Comparison of ENCODE assay signal across 1 cellular context in the genomic region with DNA sequence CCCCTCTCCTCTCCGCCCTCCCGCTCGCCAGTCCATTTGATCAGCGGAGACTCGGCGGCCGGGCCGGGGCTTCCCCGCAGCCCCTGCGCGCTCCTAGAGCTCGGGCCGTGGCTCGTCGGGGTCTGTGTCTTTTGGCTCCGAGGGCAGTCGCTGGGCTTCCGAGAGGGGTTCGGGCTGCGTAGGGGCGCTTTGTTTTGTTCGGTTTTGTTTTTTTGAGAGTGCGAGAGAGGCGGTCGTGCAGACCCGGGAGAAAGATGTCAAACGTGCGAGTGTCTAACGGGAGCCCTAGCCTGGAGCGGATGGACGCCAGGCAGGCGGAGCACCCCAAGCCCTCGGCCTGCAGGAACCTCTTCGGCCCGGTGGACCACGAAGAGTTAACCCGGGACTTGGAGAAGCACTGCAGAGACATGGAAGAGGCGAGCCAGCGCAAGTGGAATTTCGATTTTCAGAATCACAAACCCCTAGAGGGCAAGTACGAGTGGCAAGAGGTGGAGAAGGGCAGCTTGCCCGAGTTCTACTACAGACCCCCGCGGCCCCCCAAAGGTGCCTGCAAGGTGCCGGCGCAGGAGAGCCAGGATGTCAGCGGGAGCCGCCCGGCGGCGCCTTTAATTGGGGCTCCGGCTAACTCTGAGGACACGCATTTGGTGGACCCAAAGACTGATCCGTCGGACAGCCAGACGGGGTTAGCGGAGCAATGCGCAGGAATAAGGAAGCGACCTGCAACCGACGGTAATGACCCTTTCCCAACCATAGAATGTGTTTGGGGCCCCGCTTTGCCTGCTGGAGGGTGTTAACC.
TF ChIP-seq lines count a peak whose summit lies in the region.

No MANE protein-coding gene starts in this region.

TF ChIP-seq in HCT116, 20 proteins besides CTCF, POLR2A, EP300 and RAD21 (continued from another document):
- TF ChIP-seq, protein P1, sequence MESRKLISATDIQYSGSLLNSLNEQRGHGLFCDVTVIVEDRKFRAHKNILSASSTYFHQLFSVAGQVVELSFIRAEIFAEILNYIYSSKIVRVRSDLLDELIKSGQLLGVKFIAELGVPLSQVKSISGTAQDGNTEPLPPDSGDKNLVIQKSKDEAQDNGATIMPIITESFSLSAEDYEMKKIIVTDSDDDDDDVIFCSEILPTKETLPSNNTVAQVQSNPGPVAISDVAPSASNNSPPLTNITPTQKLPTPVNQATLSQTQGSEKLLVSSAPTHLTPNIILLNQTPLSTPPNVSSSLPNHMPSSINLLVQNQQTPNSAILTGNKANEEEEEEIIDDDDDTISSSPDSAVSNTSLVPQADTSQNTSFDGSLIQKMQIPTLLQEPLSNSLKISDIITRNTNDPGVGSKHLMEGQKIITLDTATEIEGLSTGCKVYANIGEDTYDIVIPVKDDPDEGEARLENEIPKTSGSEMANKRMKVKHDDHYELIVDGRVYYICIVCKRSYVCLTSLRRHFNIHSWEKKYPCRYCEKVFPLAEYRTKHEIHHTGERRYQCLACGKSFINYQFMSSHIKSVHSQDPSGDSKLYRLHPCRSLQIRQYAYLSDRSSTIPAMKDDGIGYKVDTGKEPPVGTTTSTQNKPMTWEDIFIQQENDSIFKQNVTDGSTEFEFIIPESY (IDR thresholded peaks at IDR 0.05; ENCODE audit: extremely low read depth, insufficient replicate concordance, low read length), result no peak
- no peak for TF ChIP-seq FOSL1 (IDR thresholded peaks at IDR 0.05; ENCODE audit: low read depth)
- TF ChIP-seq SP1 (IDR thresholded peaks at IDR 0.05; ENCODE audit: low read depth), result no peak
